In the genomic region with DNA sequence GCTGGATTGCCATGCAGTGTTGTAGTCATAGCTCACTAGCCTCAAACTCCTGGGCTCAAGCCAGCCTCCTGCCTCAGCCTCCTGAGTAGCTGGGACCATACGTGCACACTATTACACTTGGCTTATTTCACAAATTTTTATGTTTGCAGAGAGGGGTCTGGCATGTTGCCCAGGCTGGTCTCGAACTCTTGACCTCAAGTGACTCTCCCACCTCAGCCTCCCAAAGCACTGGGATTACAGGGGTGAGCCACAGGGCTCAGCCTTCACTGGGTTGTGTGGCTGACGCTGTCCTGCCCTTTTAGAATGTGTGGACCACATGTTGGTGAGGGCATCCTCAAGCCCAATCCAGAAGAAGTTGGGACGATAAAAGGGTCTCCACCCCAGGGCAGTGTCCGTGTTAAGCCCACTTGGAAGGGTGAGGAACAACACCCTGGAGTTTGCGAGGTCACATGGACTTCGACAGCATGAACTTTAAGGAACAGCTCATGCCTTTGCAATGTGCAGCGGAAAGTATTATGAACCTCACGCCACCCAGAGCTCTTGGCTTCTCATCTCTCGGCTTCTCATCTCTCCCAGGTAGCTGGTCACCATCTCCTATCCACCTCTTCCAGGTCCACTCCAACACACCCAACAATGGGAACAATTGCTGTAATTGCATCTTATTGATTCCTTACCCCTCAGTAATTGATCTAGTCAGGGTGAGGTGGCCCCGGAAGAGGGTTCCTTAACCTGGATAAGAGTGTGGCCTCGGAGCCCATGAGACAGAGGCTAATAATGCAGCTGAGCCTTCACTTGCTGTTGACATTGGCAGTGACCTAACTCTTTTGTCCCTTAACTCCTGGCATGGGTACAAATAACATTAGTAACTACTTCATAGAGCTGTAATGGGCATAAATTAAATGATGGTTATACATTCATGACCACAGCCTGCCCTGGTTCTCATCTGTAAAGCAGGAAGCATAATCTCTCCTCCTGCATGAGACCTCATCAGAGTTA, we compare ENCODE assay signal across 16 cellular contexts. TPM values are rescaled to one million over a fixed set of nuclear protein-coding genes. Genes with fewer than 3 reads are reported as not detected.
DNase-seq lines count a peak whose midpoint lies in the region; ATAC-seq and TF ChIP-seq lines count a peak whose summit lies in the region.
"Had no signal": no experiment of that assay in that cellular context is flagged by ENCODE, and none has a peak within 500 bp of the region (broad histone marks: within the 10 kb centered on the region; RNA-seq: fewer than 3 reads in every experiment).

No MANE protein-coding gene starts in this region.

- intact Hi-C loops in esophagus squamous epithelium (cut with DNase I) = loop anchor here (10.0 kb wide), 1 partner anchor 180 kb away; no protein-coding TSS in a partner anchor

- peak; percentile 23 for DNase-seq in DMS153 treated with DMSO at 0.1 percent for 48 hours (lab: John Stamatoyannopoulos, UW; ENCODE audit: unreplicated experiment)
- peak; percentile 98 for DNase-seq in MG63
- no peak for DNase-seq in chondrocyte (ENCODE audit: low spot score)
- DNase-seq in osteocyte (ENCODE audit: extremely low spot score, unreplicated experiment) = no peak
- no peak for DNase-seq in esophagus squamous epithelium (lab: John Stamatoyannopoulos, UW)
- no peak for DNase-seq in activated CD8-positive, alpha-beta memory T cell treated with anti-CD3 and anti-CD28 coated beads for 24 hours
- DNase-seq: activated naive CD4-positive, alpha-beta T cell treated with Interleukin-2 at 50 U/mL for 16 hours; H9; islet precursor cell; NCI-H1417 treated with DMSO at 0.1 percent for 48 hours; NCI-H524; SHP77 treated with DMSO at 0.1 percent for 48 hours; stimulated activated naive CD8-positive, alpha-beta T cell treated with anti-CD3 and anti-CD28 coated beads, Interleukin-15, Interleukin-2, amounts not matched to agents 100 U/mL and 50 U/mL, for 24 hours had no signal

- TF ChIP-seq CTCF in chondrocyte (IDR thresholded peaks at IDR 0.05) (no peak), osteocyte (IDR thresholded peaks at IDR 0.05) (no peak), esophagus squamous epithelium (IDR thresholded peaks at IDR 0.05) (no peak)

- ATAC-seq in GM21528 (IDR thresholded peaks at IDR 0.05; ENCODE audit: low FRiP score, unreplicated experiment) (no peak), HG02973 (IDR thresholded peaks at IDR 0.05; ENCODE audit: unreplicated experiment) (no peak)
- ATAC-seq: stimulated activated naive CD8-positive, alpha-beta T cell treated with anti-CD3 and anti-CD28 coated beads, Interleukin-15, Interleukin-2, amounts not matched to agents 100 U/mL and 50 U/mL, for 24 hours had no signal

- H3K27ac ChIP-seq in esophagus squamous epithelium = peak overlapping the region in 2 of 4 donors; percentile 18 to 60

- H3K27ac Mint-ChIP-seq in chondrocyte (ENCODE audit: unreplicated experiment) (no peak overlapping the region), osteocyte (ENCODE audit: unreplicated experiment) (no peak overlapping the region)
- H3K27ac Mint-ChIP-seq: CD14-positive monocyte, H9 had no signal

- peaks cover 31% of the 10 kb centered on the region for H3K4me1 Mint-ChIP-seq in chondrocyte (ENCODE audit: low read depth)
- peaks cover 31% of the 10 kb centered on the region for H3K4me1 Mint-ChIP-seq in osteocyte (ENCODE audit: unreplicated experiment)
- H3K4me1 Mint-ChIP-seq: CD14-positive monocyte had no signal

- no peaks in the 10 kb centered on the region for H3K27me3 ChIP-seq in MG63
- H3K27me3 ChIP-seq in esophagus squamous epithelium = peaks cover 0 to 74% (median 2%) of the 10 kb centered on the region in 4 donors

- no peak overlapping the region for H3K4me3 ChIP-seq in MG63
- no peak overlapping the region for H3K4me3 ChIP-seq in esophagus squamous epithelium

- no peaks in the 10 kb centered on the region for H3K9me3 ChIP-seq in MG63
- no peaks in the 10 kb centered on the region for H3K9me3 ChIP-seq in esophagus squamous epithelium

- H3K36me3 ChIP-seq in MG63 (no peaks in the 10 kb centered on the region), esophagus squamous epithelium (no peaks in the 10 kb centered on the region)

- H3K27me3 Mint-ChIP-seq in chondrocyte (ENCODE audit: low read depth) (no peaks in the 10 kb centered on the region), osteocyte (ENCODE audit: unreplicated experiment) (no peaks in the 10 kb centered on the region)

- H3K36me3 Mint-ChIP-seq in chondrocyte (ENCODE audit: low read depth) (peaks cover 6% of the 10 kb centered on the region), osteocyte (ENCODE audit: unreplicated experiment) (peaks cover 13% of the 10 kb centered on the region)
- H3K36me3 Mint-ChIP-seq: CD14-positive monocyte had no signal

- H3K4me3 Mint-ChIP-seq in chondrocyte (ENCODE audit: unreplicated experiment) (peak overlapping the region; percentile 49), osteocyte (ENCODE audit: unreplicated experiment) (peak overlapping the region; percentile 58)
- H3K4me3 Mint-ChIP-seq: CD14-positive monocyte, H9 had no signal

- no peak for TF ChIP-seq POLR2A in esophagus squamous epithelium (IDR thresholded peaks at IDR 0.05)

- H3K9me3 Mint-ChIP-seq in chondrocyte (ENCODE audit: low read depth) (no peaks in the 10 kb centered on the region), osteocyte (ENCODE audit: unreplicated experiment) (no peaks in the 10 kb centered on the region)
- H3K9me3 Mint-ChIP-seq: H9 had no signal

- H3K4me1 ChIP-seq in esophagus squamous epithelium = no peaks in the 10 kb centered on the region

- 71 to 80% methylated on average over 9 to 11 of the region's 12 CpGs for WGBS in esophagus squamous epithelium, 2 donors

RNA-seq across cellular contexts. Expression of a gene that starts 6.7 kb away (rescaled TPM):
- total RNA-seq in MG63 (2014; rRNA removed; shearing (Covaris generic); ENCODE audit: low replicate concordance) = not detected in 2 replicates
- 7.7 to 10.1 TPM (median 8.1 TPM) in 3 replicates for total RNA-seq in chondrocyte
- total RNA-seq in osteocyte = 6.4 and 9.3 TPM in 2 replicates
- 1 to 10 TPM in 1 of 4 donors, under 1 TPM in 2, not detected in 1; 0.13 to 1.6 (median 0.57) TPM for total RNA-seq in esophagus squamous epithelium

RNA-seq across cellular contexts. Expression of a gene that starts 18.4 kb away (rescaled TPM):
- 4.6 and 7.1 TPM in 2 replicates for total RNA-seq in MG63 (2014; rRNA removed; shearing (Covaris generic); ENCODE audit: low replicate concordance)
- total RNA-seq in chondrocyte (70.4 to 84.2 TPM (median 77.8 TPM) in 3 replicates), osteocyte (91.8 and 93.4 TPM in 2 replicates), esophagus squamous epithelium (under 1 TPM; 0.09 to 0.57 (median 0.40) TPM)
- total RNA-seq: H9 had no signal

RNA-seq across cellular contexts. Expression of a gene that starts 30.0 kb away (rescaled TPM):
- total RNA-seq in MG63 (2014; rRNA removed; shearing (Covaris generic); ENCODE audit: low replicate concordance) = 40.8 and 43.8 TPM in 2 replicates
- total RNA-seq in chondrocyte (8.1 to 13.2 TPM (median 8.5 TPM) in 3 replicates), osteocyte (12.1 and 14.1 TPM in 2 replicates), esophagus squamous epithelium (10 to 100 TPM; 10.7 to 17.7 (median 14.8) TPM)

Comparison
In these comparisons a context has a peak if more than half of its experiments do, and no peak if none do; other contexts are left out.
1. DNase-seq: peak in DMS153 treated with DMSO at 0.1 percent for 48 hours (single experiment) and MG63 (single experiment); none in chondrocyte (single experiment), osteocyte (single experiment), esophagus squamous epithelium (single experiment) and activated CD8-positive, alpha-beta memory T cell treated with anti-CD3 and anti-CD28 coated beads for 24 hours (single experiment).